Comparison of ENCODE assay signal across 8 cellular contexts in the genomic region with DNA sequence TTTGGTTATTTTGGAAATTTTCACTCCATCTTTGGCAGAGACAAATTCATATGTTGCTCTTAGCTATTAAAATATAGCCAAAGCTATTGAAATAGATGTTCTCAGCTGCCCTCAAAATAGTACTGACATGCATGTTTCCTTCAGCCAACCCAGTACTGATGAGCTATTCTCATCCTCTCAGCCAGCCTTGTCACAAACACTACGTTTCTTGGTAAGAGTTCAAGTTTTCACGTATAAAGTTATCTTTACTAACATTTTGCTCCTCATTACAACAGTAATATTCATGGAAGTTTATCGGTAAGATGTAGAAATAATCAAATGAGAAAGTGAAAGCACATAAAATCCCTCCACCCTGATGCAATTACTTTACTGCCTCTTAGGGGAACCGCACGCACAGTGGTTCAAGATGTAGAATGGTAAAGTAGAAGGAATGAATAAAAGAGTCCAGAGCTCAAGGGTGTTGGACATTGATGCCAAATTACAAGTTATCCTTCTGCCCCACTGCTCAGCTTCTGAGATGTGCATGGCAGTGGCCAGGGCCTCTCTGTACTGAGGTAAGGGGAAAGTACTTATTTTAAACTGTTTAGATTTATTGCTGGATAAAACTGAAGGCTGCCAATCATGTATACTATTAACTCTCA. TPM values are rescaled to one million over a fixed set of nuclear protein-coding genes. Genes with fewer than 3 reads are reported as not detected.
DNase-seq lines count a peak whose midpoint lies in the region; ATAC-seq and TF ChIP-seq lines count a peak whose summit lies in the region.

No MANE protein-coding gene starts in this region.

- peak overlapping the region; percentile 49 for H3K27ac ChIP-seq in ACC112 (ENCODE audit: low read depth, low read length)
- H3K27ac ChIP-seq in thoracic aorta: peak overlapping the region; percentile 41 to 69

- H3K9me3 ChIP-seq in thoracic aorta: no peaks in the 10 kb centered on the region

- H3K79me2 ChIP-seq in ACC112 (ENCODE audit: control insufficient read depth, insufficient read depth, low read length, unreplicated experiment): no peaks in the 10 kb centered on the region

- peak; percentile 33 to 47 (median 40) for DNase-seq in immature natural killer cell
- no peak for DNase-seq in thoracic aorta (ENCODE audit: low spot score)
- no peak for DNase-seq in occipital lobe (lab: John Stamatoyannopoulos, UW)
- DNase-seq in midbrain (lab: John Stamatoyannopoulos, UW): no peak

- H3K27me3 ChIP-seq in ACC112 (ENCODE audit: insufficient read depth, low read length): no peaks in the 10 kb centered on the region
- no peaks in the 10 kb centered on the region for H3K27me3 ChIP-seq in thoracic aorta (replicated peaks; ENCODE audit: insufficient read depth)

- no peak for TF ChIP-seq CTCF in thoracic aorta (IDR thresholded peaks at IDR 0.05)

- H3K36me3 Mint-ChIP-seq in activated T-helper 17 cell treated with anti-CD3 and anti-CD28 coated beads, Interleukin-2, amount 50 U/mL, for 72 hours (ENCODE audit: low read depth): peaks cover 6% of the 10 kb centered on the region
- peaks cover 0 to 3% (median 0%) of the 10 kb centered on the region in 3 donors for H3K36me3 Mint-ChIP-seq in immature natural killer cell

- H3K27ac Mint-ChIP-seq in activated T-helper 17 cell treated with anti-CD3 and anti-CD28 coated beads, Interleukin-2, amount 50 U/mL, for 72 hours: peak overlapping the region; percentile 98
- H3K27ac Mint-ChIP-seq in immature natural killer cell: peak overlapping the region; percentile 93 to 99 (median 98)

- H3K4me3 Mint-ChIP-seq in activated T-helper 17 cell treated with anti-CD3 and anti-CD28 coated beads, Interleukin-2, amount 50 U/mL, for 72 hours: peak overlapping the region; percentile 98
- peak overlapping the region; percentile 88 to 100 (median 98) for H3K4me3 Mint-ChIP-seq in immature natural killer cell

- H3K36me3 ChIP-seq in ACC112 (ENCODE audit: insufficient read depth, low read length): no peaks in the 10 kb centered on the region
- H3K36me3 ChIP-seq in thoracic aorta: no peaks in the 10 kb centered on the region

- H3K4me1 ChIP-seq in ACC112 (ENCODE audit: control insufficient read depth, insufficient read depth, low read length, unreplicated experiment) (peaks cover 9% of the 10 kb centered on the region), thoracic aorta (ENCODE audit: control insufficient read depth in 1 of 2, low read depth in 2 of 2) (peaks cover 3 to 12% of the 10 kb centered on the region in 2 donors)

- H3K4me1 Mint-ChIP-seq in activated T-helper 17 cell treated with anti-CD3 and anti-CD28 coated beads, Interleukin-2, amount 50 U/mL, for 72 hours: peaks cover 27% of the 10 kb centered on the region
- peaks cover 54 to 69% of the 10 kb centered on the region in 2 donors for H3K4me1 Mint-ChIP-seq in immature natural killer cell

- H3K4me3 ChIP-seq in ACC112 (ENCODE audit: low read depth, low read length) (peak overlapping the region; percentile 69), thoracic aorta (peak overlapping the region; percentile 74)

- H3K9me3 Mint-ChIP-seq in activated T-helper 17 cell treated with anti-CD3 and anti-CD28 coated beads, Interleukin-2, amount 50 U/mL, for 72 hours: no peaks in the 10 kb centered on the region
- no peaks in the 10 kb centered on the region for H3K9me3 Mint-ChIP-seq in immature natural killer cell

- ATAC-seq in GM18858 (IDR thresholded peaks at IDR 0.05; ENCODE audit: unreplicated experiment) (peak; percentile 52), HG03159 (IDR thresholded peaks at IDR 0.05; ENCODE audit: unreplicated experiment) (peak; percentile 46), thoracic aorta (ENCODE audit: insufficient number of reproducible peaks, low FRiP score, low read depth) (no peak)
- peak; percentile 82 for ATAC-seq in activated T-helper 17 cell treated with anti-CD3 and anti-CD28 coated beads, Interleukin-2, amount 50 U/mL, for 72 hours (replicated peaks)

- H3K27me3 Mint-ChIP-seq in activated T-helper 17 cell treated with anti-CD3 and anti-CD28 coated beads, Interleukin-2, amount 50 U/mL, for 72 hours: no peaks in the 10 kb centered on the region
- peaks cover 0 to 9% (median 3%) of the 10 kb centered on the region in 3 donors for H3K27me3 Mint-ChIP-seq in immature natural killer cell (ENCODE audit: low read depth in 3 of 3)

- peak overlapping the region; percentile 93 for H2AFZ ChIP-seq in ACC112 (ENCODE audit: low read length, unreplicated experiment)

RNA-seq across cellular contexts. Expression of gene GCH1, which starts 20.7 kb away (rescaled TPM):
- total RNA-seq in activated T-helper 17 cell treated with anti-CD3 and anti-CD28 coated beads, Interleukin-2, amount 50 U/mL, for 72 hours: 10 to 100 TPM; 23.7 to 36.3 TPM
- polyA plus RNA-seq in immature natural killer cell: 10 to 100 TPM; 41.7 to 53.2 (median 52.0) TPM
- total RNA-seq in thoracic aorta (10 to 100 TPM in 1 of 2 donors, 1 to 10 TPM in 1; 2.8 to 16.1 TPM), occipital lobe (1.2 TPM)

Comparison
In these comparisons a context has a peak if more than half of its experiments do, and no peak if none do; other contexts are left out.
1. DNase-seq: peak in immature natural killer cell (3 of 3); none in thoracic aorta (single experiment), occipital lobe (single experiment) and midbrain (single experiment).